Comparison of ENCODE assay signal across 9 cellular contexts in genomic region chr3:154018100-154018696, GRCh38.
DNase-seq lines count a peak whose midpoint lies in the region; ATAC-seq, FAIRE-seq and TF ChIP-seq lines count a peak whose summit lies in the region.
"Had no signal": no experiment of that assay in that cellular context is flagged by ENCODE, and none has a peak within 500 bp of the region (broad histone marks: within the 10 kb centered on the region; RNA-seq: fewer than 3 reads in every experiment).

No MANE protein-coding gene starts in this region.

- H2BK120ac ChIP-seq in neuronal stem cell (ENCODE audit: low read depth, low read length): no peak overlapping the region

- H3K79me1 ChIP-seq in neuronal stem cell (ENCODE audit: low read depth, low read length): no peaks in the 10 kb centered on the region

- H3K36me3 Mint-ChIP-seq in CD4-positive, alpha-beta T cell (ENCODE audit: low read depth): no peaks in the 10 kb centered on the region
- H3K36me3 Mint-ChIP-seq: mesothelial cell of epicardium had no signal

- TF ChIP-seq EP300 in K562 (IDR thresholded peaks at IDR 0.05; ENCODE audit: low read length): no peak

- no peak overlapping the region for H4K8ac ChIP-seq in neuronal stem cell (ENCODE audit: low read depth, low read length)

- no peak overlapping the region for H3K27ac ChIP-seq in CD4-positive, alpha-beta T cell (ENCODE audit: low read depth, low read length)
- H3K27ac ChIP-seq in K562 (ENCODE audit: extremely low read depth, low read depth, low read length): no peak overlapping the region
- no peak overlapping the region for H3K27ac ChIP-seq in neuronal stem cell (replicated peaks; ENCODE audit: low read length)

- H3K4me3 Mint-ChIP-seq in CD4-positive, alpha-beta T cell: no peak overlapping the region
- H3K4me3 Mint-ChIP-seq: mesothelial cell of epicardium had no signal

- H3K9ac ChIP-seq in K562 (ENCODE audit: insufficient read depth in 1 of 2, low read depth in 2 of 2, low read length in 2 of 2) (no peak overlapping the region), neuronal stem cell (ENCODE audit: low read depth, low read length, poor library complexity) (no peak overlapping the region)

- CTCF ChIA-PET in CD4-positive, alpha-beta T cell (lab: Charles Lee): no interaction called here
- CTCF ChIA-PET in K562 (lab: Yijun Ruan, JAX; ENCODE audit: low intra/inter-chr PET ratio): no interaction called here

- H3K18ac ChIP-seq in neuronal stem cell (ENCODE audit: low read length): no peak overlapping the region

- no peaks in the 10 kb centered on the region for H4K20me1 ChIP-seq in K562 (replicated peaks; ENCODE audit: control insufficient read depth, insufficient read depth, low read length)

- peak; percentile 34 for TF ChIP-seq CTCF in CD4-positive, alpha-beta T cell (IDR thresholded peaks at IDR 0.05)
- TF ChIP-seq CTCF in K562 (IDR thresholded peaks at IDR 0.05 in 2 of 3, conservative IDR thresholded peaks at IDR 0.05 in 1 of 3; ENCODE audit: insufficient read depth in 2 of 3, low read depth in 1 of 3, low read length in 3 of 3): peak; percentile 39 to 66 (median 46); a peak in 4 of 6 replicates

- H2AK5ac ChIP-seq in neuronal stem cell (ENCODE audit: low read depth, low read length): no peak overlapping the region

- H3K4me1 Mint-ChIP-seq in CD4-positive, alpha-beta T cell (ENCODE audit: low read depth): no peaks in the 10 kb centered on the region

- H3K14ac ChIP-seq in neuronal stem cell (ENCODE audit: low read length): no peak overlapping the region

- in situ Hi-C loops in K562 (cut with MboI): loop anchor here (25.0 kb wide), 1 partner anchor 981 kb away; no protein-coding TSS in a partner anchor

- H3K9me3 ChIP-seq in CD4-positive, alpha-beta T cell (ENCODE audit: control insufficient read depth, low read length): no peaks in the 10 kb centered on the region
- no peaks in the 10 kb centered on the region for H3K9me3 ChIP-seq in K562 (replicated peaks; ENCODE audit: control insufficient read depth, insufficient read depth, low read depth, low read length)
- H3K9me3 ChIP-seq in neuronal stem cell (replicated peaks in 1 of 2; ENCODE audit: control insufficient read depth in 2 of 2, insufficient read depth in 1 of 2, low read depth in 1 of 2, low read length in 2 of 2): peaks cover 0 to 4% of the 10 kb centered on the region in 2 donors

- no peak for TF ChIP-seq POLR2A in K562 (conservative IDR thresholded peaks at IDR 0.05)

- no peak overlapping the region for H3K27ac Mint-ChIP-seq in CD4-positive, alpha-beta T cell
- H3K27ac Mint-ChIP-seq: mesothelial cell of epicardium had no signal

- BruUV-seq in K562 (replicated peaks; lab: Mats Ljungman, UMichigan): no TSS peak

- H3K79me2 ChIP-seq in K562 (ENCODE audit: control insufficient read depth, insufficient read depth, low read length): no peaks in the 10 kb centered on the region

- H3K4ac ChIP-seq in neuronal stem cell (ENCODE audit: low read length): no peak overlapping the region

- no peaks in the 10 kb centered on the region for H3K27me3 Mint-ChIP-seq in CD4-positive, alpha-beta T cell

- H2AFZ ChIP-seq in K562 (ENCODE audit: low read depth, low read length) (no peak overlapping the region), neuronal stem cell (ENCODE audit: low read length) (no peak overlapping the region)

- no peak overlapping the region for H4K91ac ChIP-seq in neuronal stem cell (ENCODE audit: low read depth, low read length, poor library complexity)

- POLR2A ChIA-PET in CD4-positive, alpha-beta T cell (lab: Charles Lee): no interaction called here
- POLR2A ChIA-PET in K562 (lab: Yijun Ruan, JAX): no interaction called here

- 0% methylated on average over 2 of the region's 3 CpGs for WGBS in K562 (ENCODE audit: insufficient coverage, low coverage, missing lambda C conversion rate)
- WGBS in neuronal stem cell (ENCODE audit: extremely low coverage in 2 of 2, insufficient read length in 2 of 2, insufficient replicate concordance in 1 of 2), 2 donors: no CpG with 5 or more reads among the region's 3 CpGs

- no peaks in the 10 kb centered on the region for H3K9me1 ChIP-seq in K562 (ENCODE audit: control insufficient read depth, insufficient read depth, low read length)

- peak; percentile 77 for FAIRE-seq in K562 (lab: Jason Lieb, UNC)

- H3K36me3 ChIP-seq in K562 (ENCODE audit: control insufficient read depth, insufficient read depth, low read length) (no peaks in the 10 kb centered on the region), neuronal stem cell (replicated peaks in 1 of 2; ENCODE audit: control insufficient read depth in 2 of 2, insufficient read depth in 2 of 2, low read length in 2 of 2) (no peaks in the 10 kb centered on the region)

- no peaks in the 10 kb centered on the region for H3K9me3 Mint-ChIP-seq in CD4-positive, alpha-beta T cell

- no peak for ATAC-seq in CD4-positive, alpha-beta T cell (ENCODE audit: poor library complexity)
- ATAC-seq in GM18873 (IDR thresholded peaks at IDR 0.05; ENCODE audit: low FRiP score, unreplicated experiment) (peak; percentile 64), HG03354 (IDR thresholded peaks at IDR 0.05; ENCODE audit: poor library complexity, severe bottlenecking, unreplicated experiment) (peak; percentile 92), K562 (peak; percentile 80), GM21737 (IDR thresholded peaks at IDR 0.05; ENCODE audit: unreplicated experiment) (no peak)

- no peak overlapping the region for H2BK5ac ChIP-seq in neuronal stem cell (ENCODE audit: low read length)

- H2BK12ac ChIP-seq in neuronal stem cell (ENCODE audit: low read length): no peak overlapping the region

- no peak overlapping the region for H2BK15ac ChIP-seq in neuronal stem cell (ENCODE audit: low read length)

- H3K4me1 ChIP-seq in K562 (replicated peaks in 1 of 2; ENCODE audit: control insufficient read depth in 2 of 2, insufficient read depth in 2 of 2, low read length in 2 of 2) (no peaks in the 10 kb centered on the region), neuronal stem cell (ENCODE audit: control insufficient read depth in 2 of 2, insufficient read depth in 1 of 2, low read depth in 1 of 2, low read length in 2 of 2) (no peaks in the 10 kb centered on the region)

- intact Hi-C loops in CD4-positive, alpha-beta T cell (cut with DNase I, micrococcal nuclease): loop anchor here (5.0 to 10.0 kb wide), 3 partner anchors 233 to 996 kb away; no protein-coding TSS in a partner anchor
- intact Hi-C loops in K562 (cut with micrococcal nuclease): no loop called here

- peak in 7 of 10 experiments; percentile 1 to 33 (median 3) for DNase-seq in CD4-positive, alpha-beta T cell
- DNase-seq in RPMI8226: peak; percentile 53
- peak; percentile 25 to 53 (median 35) for DNase-seq in K562 (ENCODE audit: extremely low read depth in 1 of 4, low spot score in 3 of 4)
- DNase-seq in neuronal stem cell (ENCODE audit: low spot score): peak; percentile 37
- DNase-seq in NCI-H2107 treated with DMSO at 0.1 percent for 48 hours (lab: John Stamatoyannopoulos, UW; ENCODE audit: unreplicated experiment): no peak

- peak; percentile 8 to 47; a peak in 2 of 4 replicates for TF ChIP-seq RAD21 in K562 (CRISPR knock-in tag; conservative IDR thresholded peaks at IDR 0.05 in 1 of 2, IDR thresholded peaks at IDR 0.05 in 1 of 2)

- H3K27me3 ChIP-seq in CD4-positive, alpha-beta T cell (ENCODE audit: control insufficient read depth, insufficient read depth, low read length): no peaks in the 10 kb centered on the region
- H3K27me3 ChIP-seq in K562 (ENCODE audit: control insufficient read depth in 2 of 2, insufficient read depth in 2 of 2, low read length in 2 of 2) (no peaks in the 10 kb centered on the region; a peak in 1 of 5 replicates), neuronal stem cell (ENCODE audit: control insufficient read depth in 3 of 3, insufficient read depth in 3 of 3, low read depth in 1 of 3, low read length in 3 of 3) (no peaks in the 10 kb centered on the region)

- H3K23ac ChIP-seq in neuronal stem cell (ENCODE audit: low read depth, low read length, poor library complexity): no peak overlapping the region

- H3K4me3 ChIP-seq in K562: no peak overlapping the region
- no peak overlapping the region for H3K4me3 ChIP-seq in neuronal stem cell (ENCODE audit: low read length in 2 of 2)

- H3K4me2 ChIP-seq in K562 (ENCODE audit: insufficient read depth, low read length) (no peak overlapping the region), neuronal stem cell (ENCODE audit: insufficient read depth, low read length, poor library complexity, severe bottlenecking) (no peak overlapping the region)

TF ChIP-seq in K562, 482 proteins besides CTCF, POLR2A, EP300 and RAD21:
- 0 out of 2 replicates have a peak, but pooled peaks have one; percentile 27 for TF ChIP-seq SMC3 (conservative IDR thresholded peaks at IDR 0.05; ENCODE audit: insufficient read depth, low read depth, low read length)
- TF ChIP-seq WHSC1 (IDR thresholded peaks at IDR 0.05; ENCODE audit: low read length): no peak

Comparison
In these comparisons a context has a peak if more than half of its experiments do, and no peak if none do; other contexts are left out.
1. ATAC-seq: peak in GM18873 (single experiment), HG03354 (single experiment) and K562 (single experiment); none in CD4-positive, alpha-beta T cell (single experiment) and GM21737 (single experiment).